Comparison of ENCODE assay signal across 8 cellular contexts in genomic region chr1:150234647-150235435, GRCh38. TPM values are rescaled to one million over a fixed set of nuclear protein-coding genes. Genes with fewer than 3 reads are reported as not detected.
DNase-seq lines count a peak whose midpoint lies in the region; ATAC-seq and TF ChIP-seq lines count a peak whose summit lies in the region.

No MANE protein-coding gene starts in this region.

- H3K27me3 ChIP-seq in kidney epithelial cell (ENCODE audit: control insufficient read depth, insufficient read depth, low read length): no peaks in the 10 kb centered on the region

- no peaks in the 10 kb centered on the region for H3K9me3 Mint-ChIP-seq in activated B cell treated with CpG ODN at 0.5 μM for 24 hours

- ATAC-seq in HG02763 (IDR thresholded peaks at IDR 0.05; ENCODE audit: unreplicated experiment) (peak; percentile 41), activated B cell treated with CpG ODN at 0.5 μM for 24 hours (ENCODE audit: low read depth) (peak; percentile 51)

- H3K4me3 Mint-ChIP-seq in activated B cell treated with CpG ODN at 0.5 μM for 24 hours: no peak overlapping the region

- DNase-seq in NCI-H1417 (lab: John Stamatoyannopoulos, UW) (peak; percentile 73 to 86 (median 79)), NCI-H1417 treated with DMSO at 0.1 percent for 48 hours (lab: John Stamatoyannopoulos, UW) (no peak), NCI-H2107 (lab: John Stamatoyannopoulos, UW) (peak; percentile 62), activated B cell treated with CpG ODN at 0.5 μM for 24 hours (peak; percentile 84), cardiac fibroblast (ENCODE audit: low read depth in 2 of 2) (peak; percentile 63 to 70), kidney epithelial cell (ENCODE audit: low read depth) (no peak)
- DNase-seq in stimulated activated CD4-positive, alpha-beta T cell treated with anti-CD3 and anti-CD28 coated beads, Interleukin-1b, Interleukin-23, amount 100 ng/mL, for 1 hour (ENCODE audit: low read depth in 2 of 2): peak; percentile 81 to 84

- peaks cover 2% of the 10 kb centered on the region for H3K27me3 Mint-ChIP-seq in activated B cell treated with CpG ODN at 0.5 μM for 24 hours

- H3K4me1 Mint-ChIP-seq in activated B cell treated with CpG ODN at 0.5 μM for 24 hours: peaks cover 22% of the 10 kb centered on the region

- H3K27ac Mint-ChIP-seq in activated B cell treated with CpG ODN at 0.5 μM for 24 hours: no peak overlapping the region

- H3K4me3 ChIP-seq in cardiac fibroblast (replicated peaks in 1 of 2; ENCODE audit: low read depth in 2 of 2, low read length in 2 of 2) (peak overlapping the region; percentile 84 to 86), kidney epithelial cell (ENCODE audit: low read depth, low read length) (peak overlapping the region; percentile 85)

- intact Hi-C loops in activated B cell treated with CpG ODN at 0.5 μM for 24 hours (cut with micrococcal nuclease): loop anchor here (1.0 to 10.0 kb wide), 3 partner anchors 74 to 740 kb away; partner anchors contain the start of gene CERS2

- H3K36me3 Mint-ChIP-seq in activated B cell treated with CpG ODN at 0.5 μM for 24 hours (ENCODE audit: low read depth): peaks cover 17% of the 10 kb centered on the region

- no peak for TF ChIP-seq CTCF in activated B cell treated with CpG ODN at 0.5 μM for 24 hours (IDR thresholded peaks at IDR 0.05)
- TF ChIP-seq CTCF in cardiac fibroblast (IDR thresholded peaks at IDR 0.05; ENCODE audit: low read depth, low read length): no peak
- TF ChIP-seq CTCF in kidney epithelial cell (IDR thresholded peaks at IDR 0.05; ENCODE audit: insufficient read depth, low read length, poor library complexity, severe bottlenecking): no peak

- no peaks in the 10 kb centered on the region for H3K36me3 ChIP-seq in kidney epithelial cell (ENCODE audit: control insufficient read depth, insufficient read depth, low read length)

- POLR2A ChIA-PET in activated B cell treated with CpG ODN at 0.5 μM for 24 hours (lab: Charles Lee): interaction anchor here (0.6 to 2.7 kb wide), 23 partner anchors 9 to 1304 kb away, joined by 3 to 28 read pairs (median 6); partner anchors contain the start of genes APH1A, CIART, PLEKHO1 and PRPF3

- CTCF ChIA-PET in activated B cell treated with CpG ODN at 0.5 μM for 24 hours (lab: Charles Lee): interaction anchor here (1.1 to 1.5 kb wide), 2 partner anchors 12 to 46 kb away, joined by 3 read pairs; no protein-coding TSS in a partner anchor

RNA-seq across cellular contexts. Expression of gene ANP32E, which starts 1.1 kb away (rescaled TPM):
- 70.5 and 84.3 TPM in 2 replicates for total RNA-seq in activated B cell treated with CpG ODN at 0.5 μM for 24 hours
- total RNA-seq in kidney epithelial cell: 16.7 and 16.8 TPM in 2 replicates

RNA-seq across cellular contexts. Expression of gene CA14, which starts 22.7 kb away (rescaled TPM):
- total RNA-seq in activated B cell treated with CpG ODN at 0.5 μM for 24 hours (not detected in 2 replicates), kidney epithelial cell (not detected in 2 replicates)

RNA-seq across cellular contexts. Expression of gene APH1A, which starts 34.0 kb away (rescaled TPM):
- total RNA-seq in activated B cell treated with CpG ODN at 0.5 μM for 24 hours (145 TPM in 2 replicates), kidney epithelial cell (152 and 161 TPM in 2 replicates)

RNA-seq across cellular contexts. Expression of gene C1orf54, which starts 37.7 kb away (rescaled TPM):
- total RNA-seq in activated B cell treated with CpG ODN at 0.5 μM for 24 hours: 0.38 and 0.39 TPM in 2 replicates
- total RNA-seq in kidney epithelial cell: 1.0 and 1.4 TPM in 2 replicates

RNA-seq across cellular contexts. Expression of gene CIART, which starts 47.5 kb away (rescaled TPM):
- total RNA-seq in activated B cell treated with CpG ODN at 0.5 μM for 24 hours (0.20 and 1.0 TPM in 2 replicates), kidney epithelial cell (1.8 and 2.4 TPM in 2 replicates)

Comparison
In these comparisons a context has a peak if more than half of its experiments do, and no peak if none do; other contexts are left out.
1. DNase-seq: peak in NCI-H1417 (3 of 3), NCI-H2107 (single experiment), activated B cell treated with CpG ODN at 0.5 μM for 24 hours (single experiment), cardiac fibroblast (2 of 2) and stimulated activated CD4-positive, alpha-beta T cell treated with anti-CD3 and anti-CD28 coated beads, Interleukin-1b, Interleukin-23, amount 100 ng/mL, for 1 hour (2 of 2); none in NCI-H1417 treated with DMSO at 0.1 percent for 48 hours (single experiment) and kidney epithelial cell (single experiment).